ENCODE assay signal across 15 cellular contexts in the genomic region with DNA sequence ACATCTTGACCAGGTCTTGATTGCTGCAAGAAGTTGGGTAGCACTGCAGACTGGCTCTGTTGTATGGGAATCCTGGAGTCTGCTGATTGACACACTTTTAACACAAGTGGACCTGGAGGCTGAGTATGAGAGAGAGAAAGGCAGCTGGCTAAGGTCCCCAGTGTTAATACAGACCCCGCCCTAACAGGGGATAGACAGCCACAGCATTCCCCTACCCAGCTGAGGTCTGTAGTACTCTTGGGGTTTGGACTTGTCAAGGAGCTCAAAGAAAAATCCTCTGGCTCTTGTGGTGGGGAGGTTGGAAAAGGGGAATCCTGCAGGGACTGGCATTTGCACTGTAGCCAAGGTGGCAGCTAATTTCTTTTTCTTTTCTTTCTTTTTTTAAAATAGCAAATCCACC.
"Had no signal": no experiment of that assay in that cellular context is flagged by ENCODE, and none has a peak within 500 bp of the region (broad histone marks: within the 10 kb centered on the region; RNA-seq: fewer than 3 reads in every experiment).

No MANE protein-coding gene starts in this region.

- H3K9me3 ChIP-seq: gastrocnemius medialis, heart right ventricle, psoas muscle, suprapubic skin, thyroid gland had no signal

- H3K27me3 ChIP-seq: gastrocnemius medialis, heart right ventricle, suprapubic skin, thyroid gland had no signal

- H3K4me3 ChIP-seq: gastrocnemius medialis, heart right ventricle, psoas muscle, skin epidermis, suprapubic skin, thyroid gland had no signal

- H3K9me3 Mint-ChIP-seq: mesothelial cell of epicardium, nephron, type B pancreatic cell had no signal

- H3K27ac Mint-ChIP-seq: mesothelial cell of epicardium, nephron, type B pancreatic cell had no signal

- DNase-seq: cerebellar nuclear complex; dermis blood vessel endothelial cell; effector CD4-positive, alpha-beta T cell; gastrocnemius medialis; heart right ventricle; hypothalamus; psoas muscle; stimulated activated CD4-positive, alpha-beta T cell treated with anti-CD3 and anti-CD28 coated beads, Interleukin-12 subunit alpha, Interleukin-12 subunit beta, amount 100 ng/mL, for 4 hours; stimulated activated naive CD8-positive, alpha-beta T cell treated with anti-CD3 and anti-CD28 coated beads, Interleukin-15, Interleukin-2, amounts not matched to agents 100 U/mL and 50 U/mL, for 24 hours; thyroid gland had no signal

- H3K27ac ChIP-seq: gastrocnemius medialis, heart right ventricle, psoas muscle, skin epidermis, suprapubic skin, thyroid gland had no signal

- H3K36me3 ChIP-seq: gastrocnemius medialis, heart right ventricle, suprapubic skin, thyroid gland had no signal

- H3K4me3 Mint-ChIP-seq: mesothelial cell of epicardium, nephron, type B pancreatic cell had no signal

- H3K36me3 Mint-ChIP-seq: mesothelial cell of epicardium had no signal
